In the genomic region with DNA sequence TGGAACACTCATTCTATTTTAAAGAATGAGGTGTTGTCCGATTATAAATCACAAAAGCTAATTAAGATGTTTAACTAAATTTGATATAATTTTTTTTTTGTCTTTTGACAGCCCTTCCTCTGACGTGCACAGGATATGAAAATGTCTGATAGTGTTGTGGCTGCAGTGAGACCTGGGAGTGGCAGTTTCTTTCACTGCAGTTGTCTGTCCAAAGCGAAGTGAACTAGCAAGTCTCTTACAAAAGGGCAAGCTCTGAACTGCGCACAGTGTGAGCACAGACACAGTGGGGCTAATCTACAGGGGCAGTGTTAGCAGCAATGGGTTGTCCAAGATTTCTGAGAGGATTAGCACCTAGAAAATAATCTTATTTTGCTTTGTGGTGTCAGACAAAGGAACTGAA, we compare ENCODE assay signal across 15 cellular contexts.
"Had no signal": no experiment of that assay in that cellular context is flagged by ENCODE, and none has a peak within 500 bp of the region (broad histone marks: within the 10 kb centered on the region; RNA-seq: fewer than 3 reads in every experiment).

No MANE protein-coding gene starts in this region.

- H3K4me3 ChIP-seq: esophagus muscularis mucosa, psoas muscle, thyroid gland had no signal

- DNase-seq: effector memory CD8-positive, alpha-beta T cell; foreskin keratinocyte; immature natural killer cell; mammary epithelial cell; naive thymus-derived CD4-positive, alpha-beta T cell; nephron progenitor cell; psoas muscle; retina; small intestine; stimulated activated CD4-positive, alpha-beta T cell treated with anti-CD3 and anti-CD28 coated beads, Interleukin-2, amount 100 ng/mL, for 48 hours; stimulated activated naive CD4-positive, alpha-beta T cell treated with Interleukin-2 at 50 U/mL for 16 hours; thyroid gland had no signal

- FAIRE-seq: keratinocyte, small intestine, urothelium cell line had no signal
